ENCODE assay signal across 29 cellular contexts in genomic region chr20:33781133-33781532, GRCh38. TPM values are rescaled to one million over a fixed set of nuclear protein-coding genes. Genes with fewer than 3 reads are reported as not detected.
DNase-seq lines count a peak whose midpoint lies in the region; ATAC-seq, FAIRE-seq and TF ChIP-seq lines count a peak whose summit lies in the region.
"Had no signal": no experiment of that assay in that cellular context is flagged by ENCODE, and none has a peak within 500 bp of the region (broad histone marks: within the 10 kb centered on the region; RNA-seq: fewer than 3 reads in every experiment).

No MANE protein-coding gene starts in this region.

- no peak for FAIRE-seq in HepG2 (lab: Jason Lieb, UNC)
- FAIRE-seq: endometrium, GM18507, RCC 7860 had no signal

- 96% methylated on average over 4 of the region's 4 CpGs for WGBS in HepG2 (ENCODE audit: low lambda C conversion rate)
- WGBS in right lobe of liver (ENCODE audit: insufficient coverage, low coverage, low lambda C conversion rate, missing lambda C conversion rate) = 100% methylated on average over 3 of the region's 4 CpGs

- TF ChIP-seq POLR2A in HepG2 (IDR thresholded peaks at IDR 0.05; ENCODE audit: insufficient read depth in 1 of 2, low read depth in 2 of 2, low read length in 2 of 2) (no peak), right lobe of liver (IDR thresholded peaks at IDR 0.05) (no peak)

- H3K9me3 ChIP-seq in HepG2 (ENCODE audit: low read length) (no peaks in the 10 kb centered on the region), right lobe of liver (no peaks in the 10 kb centered on the region), SU-DHL-6 (ENCODE audit: insufficient read depth, low read length) (no peaks in the 10 kb centered on the region), left lung (no peaks in the 10 kb centered on the region)
- H3K9me3 ChIP-seq: heart right ventricle, stomach, uterus had no signal

- H2AFZ ChIP-seq in HepG2 (ENCODE audit: low read length) (no peak overlapping the region), SU-DHL-6 (ENCODE audit: low read depth, low read length, severe bottlenecking) (no peak overlapping the region)

- no TSS peak for BruUV-seq in HepG2 (replicated peaks; lab: Mats Ljungman, UMichigan)

- H3K27ac ChIP-seq in HepG2 (ENCODE audit: extremely low read length, insufficient read depth, low read length) (no peak overlapping the region), right lobe of liver (no peak overlapping the region), SU-DHL-6 (ENCODE audit: low read depth, low read length) (peak overlapping the region; percentile 99), left lung (no peak overlapping the region)
- H3K27ac ChIP-seq: heart right ventricle, skin epidermis, stomach, uterus had no signal

- in situ Hi-C loops in HepG2 (cut with HindIII; ENCODE audit: extremely low pct_ligation_motif_present, low pct_unique_long_range_greater_than_20kb) = no loop called here

- TF ChIP-seq EP300 in HepG2 (IDR thresholded peaks at IDR 0.05; ENCODE audit: low read depth in 2 of 2, low read length in 2 of 2) = no peak
- no peak for TF ChIP-seq EP300 in HepG2 (CRISPR knock-in tag; IDR thresholded peaks at IDR 0.05; ENCODE audit: borderline replicate concordance)

- H3K9me2 ChIP-seq in SU-DHL-6 (replicated peaks; ENCODE audit: insufficient read depth, low read length) = no peaks in the 10 kb centered on the region

- POLR2A ChIA-PET in HepG2 (lab: Yijun Ruan, JAX) = no interaction called here

- peaks cover 71% of the 10 kb centered on the region for H3F3A ChIP-seq in SU-DHL-6 (ENCODE audit: insufficient read depth)

- H3K9ac ChIP-seq in HepG2 (ENCODE audit: insufficient read depth, low read depth, low read length) (no peak overlapping the region), SU-DHL-6 (ENCODE audit: low read length) (peak overlapping the region; percentile 36)

- intact Hi-C loops in HepG2 (cut with micrococcal nuclease; ENCODE audit: unreplicated experiment) = no loop called here
- intact Hi-C loops in right lobe of liver (cut with DNase I) = no loop called here
- intact Hi-C loops in left lung (cut with DNase I) = no loop called here

- H3K4me1 ChIP-seq in HepG2 (ENCODE audit: insufficient read depth, low read length) = peaks cover 17% of the 10 kb centered on the region
- no peaks in the 10 kb centered on the region for H3K4me1 ChIP-seq in right lobe of liver
- H3K4me1 ChIP-seq in left lung = peaks cover 0 to 14% of the 10 kb centered on the region in 2 donors
- H3K4me1 ChIP-seq: uterus had no signal

- H3K79me2 ChIP-seq in HepG2 (ENCODE audit: insufficient read depth, low read length) = no peaks in the 10 kb centered on the region
- H3K79me2 ChIP-seq in SU-DHL-6 (ENCODE audit: insufficient read depth, low read length) = no peaks in the 10 kb centered on the region

- H3K4me2 ChIP-seq in HepG2 (ENCODE audit: low read depth, low read length) (no peak overlapping the region), SU-DHL-6 (ENCODE audit: low read depth, low read length, poor library complexity, severe bottlenecking) (peak overlapping the region; percentile 18)

- no peak for ATAC-seq in HepG2
- ATAC-seq in right lobe of liver = no peak
- ATAC-seq in left lung = peak; percentile 33
- ATAC-seq in HG02970 (IDR thresholded peaks at IDR 0.05; ENCODE audit: low FRiP score, unreplicated experiment) = no peak
- ATAC-seq in GM21528 (IDR thresholded peaks at IDR 0.05; ENCODE audit: low FRiP score, unreplicated experiment) = no peak
- ATAC-seq in HG02938 (IDR thresholded peaks at IDR 0.05; ENCODE audit: unreplicated experiment) = no peak
- ATAC-seq: activated T-cell treated with anti-CD3 and anti-CD28 coated beads, Interleukin-2, amount 50 U/mL, for 72 hours; CD8-positive, alpha-beta T cell; heart right ventricle had no signal

- H4K20me1 ChIP-seq in HepG2 (ENCODE audit: insufficient read depth, low read length) (no peaks in the 10 kb centered on the region), SU-DHL-6 (ENCODE audit: low read depth, low read length) (no peaks in the 10 kb centered on the region)

- no peak overlapping the region for H3K4me3 ChIP-seq in HepG2 (replicated peaks in 1 of 3; ENCODE audit: insufficient read depth in 1 of 3, low read depth in 2 of 3, low read length in 3 of 3)
- no peak overlapping the region for H3K4me3 ChIP-seq in right lobe of liver
- H3K4me3 ChIP-seq in SU-DHL-6 (ENCODE audit: insufficient read depth, low read length, poor library complexity, severe bottlenecking) = no peak overlapping the region
- H3K4me3 ChIP-seq in left lung = no peak overlapping the region
- H3K4me3 ChIP-seq: heart right ventricle, lung, skin epidermis, stomach, uterus had no signal

- no peaks in the 10 kb centered on the region for H3K27me3 ChIP-seq in HepG2 (ENCODE audit: control insufficient read depth in 1 of 2, insufficient read depth in 2 of 2, low read length in 2 of 2)
- H3K27me3 ChIP-seq in right lobe of liver = no peaks in the 10 kb centered on the region
- H3K27me3 ChIP-seq in SU-DHL-6 (ENCODE audit: low read length) = no peaks in the 10 kb centered on the region
- H3K27me3 ChIP-seq in left lung = no peaks in the 10 kb centered on the region
- H3K27me3 ChIP-seq: heart right ventricle, stomach, uterus had no signal

- CTCF ChIA-PET in HepG2 (lab: Yijun Ruan, JAX; ENCODE audit: low intra/inter-chr PET ratio, low total read pairs) = no interaction called here

- DNase-seq in HepG2 (ENCODE audit: low spot score) (no peak), right lobe of liver (no peak), left lung (no peak), Ammon's horn (ENCODE audit: low spot score) (no peak)
- DNase-seq: activated CD4-positive, alpha-beta T cell treated with anti-CD3 and anti-CD28 coated beads, Interleukin-2, amount 10 ng/mL, durations not matched to agents 7 days and 5 days; activated naive CD4-positive, alpha-beta T cell treated with Interleukin-2 at 50 U/mL for 16 hours; activated T-cell treated with anti-CD3 and anti-CD28 coated beads, Interleukin-2, amount 50 U/mL, for 72 hours; AML-193; caudate nucleus; CD8-positive, alpha-beta T cell; dermis blood vessel endothelial cell; foreskin melanocyte; heart right ventricle; MM.1S; NCI-H2029 treated with DMSO at 0.1 percent for 48 hours; NCI-H526 treated with DMSO at 0.1 percent for 48 hours; retina; stomach; SW 1271; uterus had no signal

- H3K36me3 ChIP-seq in HepG2 (replicated peaks in 1 of 2; ENCODE audit: control insufficient read depth in 1 of 2, insufficient read depth in 2 of 2, low read length in 2 of 2) (no peaks in the 10 kb centered on the region), right lobe of liver (no peaks in the 10 kb centered on the region), SU-DHL-6 (ENCODE audit: low read length) (no peaks in the 10 kb centered on the region), left lung (peaks cover 0 to 12% of the 10 kb centered on the region in 2 donors)
- H3K36me3 ChIP-seq: uterus had no signal

- TF ChIP-seq CTCF in HepG2 (CRISPR knock-in tag; IDR thresholded peaks at IDR 0.05) (peak; percentile 35; the same call in 1 of the 2 replicates), right lobe of liver (IDR thresholded peaks at IDR 0.05) (no peak), SU-DHL-6 (IDR thresholded peaks at IDR 0.05; ENCODE audit: insufficient read depth, low read length, poor library complexity, severe bottlenecking) (no peak), left lung (IDR thresholded peaks at IDR 0.05) (no peak)

- TF ChIP-seq RAD21 in HepG2 (CRISPR knock-in tag; IDR thresholded peaks at IDR 0.05) = no peak

RNA-seq across cellular contexts. Expression of gene CHMP4B, which starts 30.0 kb away (rescaled TPM):
- total RNA-seq in HepG2 (2016; rRNA removed; fragmentation: Illumina TruSeq; extraction: Trizol) = 40.1 and 55.7 TPM in 2 replicates
- 21.5 and 22.5 TPM in 2 replicates for total RNA-seq in HepG2 (2016; cell fraction: cytosol; rRNA removed; fragmentation: Illumina TruSeq; extraction: Trizol; ENCODE audit: low read depth)
- 38.1 and 49.5 TPM in 2 replicates for total RNA-seq in HepG2 (2016; cell fraction: insoluble cytoplasmic fraction; rRNA removed; fragmentation: Illumina TruSeq; extraction: Trizol)
- 48.4 and 51.3 TPM in 2 replicates for total RNA-seq in HepG2 (2016; cell fraction: membrane; rRNA removed; fragmentation: Illumina TruSeq; extraction: Trizol)
- 20.3 and 20.7 TPM in 2 replicates for total RNA-seq in HepG2 (2016; cell fraction: nucleus; rRNA removed; fragmentation: Illumina TruSeq; extraction: Trizol)
- 45.6 and 53.3 TPM in 2 replicates for polyA plus RNA-seq in HepG2 (2011; rRNA removed)
- 41.0 and 57.4 TPM in 2 replicates for polyA plus RNA-seq in HepG2 (2011; cell fraction: cytosol; rRNA removed)
- polyA plus RNA-seq in HepG2 (2011; cell fraction: nucleus; rRNA removed) = 16.8 and 22.7 TPM in 2 replicates
- polyA plus RNA-seq in HepG2 (2012) = 89.7 and 106 TPM in 2 replicates
- polyA plus RNA-seq in HepG2 (2016; cell fraction: cytosol; fragmentation: Illumina TruSeq; extraction: Trizol; ENCODE audit: low read depth) = 70.9 and 93.4 TPM in 2 replicates
- polyA plus RNA-seq in HepG2 (2016; cell fraction: insoluble cytoplasmic fraction; fragmentation: Illumina TruSeq; extraction: Trizol; ENCODE audit: low read depth) = 148 and 160 TPM in 2 replicates
- polyA plus RNA-seq in HepG2 (2016; cell fraction: membrane; fragmentation: Illumina TruSeq; extraction: Trizol; ENCODE audit: low read depth) = 107 and 129 TPM in 2 replicates
- 88.7 and 93.2 TPM in 2 replicates for polyA plus RNA-seq in HepG2 (2016; cell fraction: nucleus; fragmentation: Illumina TruSeq; extraction: Trizol; ENCODE audit: insufficient read depth, low read depth)
- polyA minus RNA-seq in HepG2 (2011; rRNA and poly(A)+ RNA removed; ENCODE audit: low replicate concordance) = 12.1 and 18.5 TPM in 2 replicates
- polyA minus RNA-seq in HepG2 (2011; cell fraction: cytosol; rRNA and poly(A)+ RNA removed) = 23.5 and 28.2 TPM in 2 replicates
- polyA minus RNA-seq in HepG2 (2011; cell fraction: nucleus; rRNA and poly(A)+ RNA removed) = 9.5 and 11.8 TPM in 2 replicates
- 10 to 100 TPM; 21.0 to 40.8 (median 28.3) TPM for total RNA-seq in right lobe of liver
- total RNA-seq in left lung = 10 to 100 TPM; 83.2 to 90.5 TPM

RNA-seq across cellular contexts. Expression of gene ZNF341, which starts 49.3 kb away (rescaled TPM):
- total RNA-seq in HepG2 (2016; rRNA removed; fragmentation: Illumina TruSeq; extraction: Trizol) (0.97 and 1.1 TPM in 2 replicates), right lobe of liver (1 to 10 TPM in 5 of 6 experiments, under 1 TPM in 1; 0.99 to 2.0 (median 1.6) TPM), left lung (1 to 10 TPM; 4.9 to 5.2 TPM)
- total RNA-seq in HepG2 (2016; cell fraction: cytosol; rRNA removed; fragmentation: Illumina TruSeq; extraction: Trizol; ENCODE audit: low read depth) = 0.26 and 0.40 TPM in 2 replicates
- 0.85 and 1.00 TPM in 2 replicates for total RNA-seq in HepG2 (2016; cell fraction: insoluble cytoplasmic fraction; rRNA removed; fragmentation: Illumina TruSeq; extraction: Trizol)
- 0.43 and 0.59 TPM in 2 replicates for total RNA-seq in HepG2 (2016; cell fraction: membrane; rRNA removed; fragmentation: Illumina TruSeq; extraction: Trizol)
- total RNA-seq in HepG2 (2016; cell fraction: nucleus; rRNA removed; fragmentation: Illumina TruSeq; extraction: Trizol) = 1.3 and 1.4 TPM in 2 replicates
- polyA plus RNA-seq in HepG2 (2011; rRNA removed) = 2.2 TPM in 2 replicates
- polyA plus RNA-seq in HepG2 (2011; cell fraction: cytosol; rRNA removed) = 0.87 and 0.94 TPM in 2 replicates
- polyA plus RNA-seq in HepG2 (2011; cell fraction: nucleus; rRNA removed) = 5.0 and 6.3 TPM in 2 replicates
- 0.99 and 1.6 TPM in 2 replicates for polyA plus RNA-seq in HepG2 (2012)
- polyA plus RNA-seq in HepG2 (2016; cell fraction: cytosol; fragmentation: Illumina TruSeq; extraction: Trizol; ENCODE audit: low read depth) = 0.21 and 0.25 TPM in 2 replicates
- 1.0 and 1.3 TPM in 2 replicates for polyA plus RNA-seq in HepG2 (2016; cell fraction: insoluble cytoplasmic fraction; fragmentation: Illumina TruSeq; extraction: Trizol; ENCODE audit: low read depth)
- 0.33 and 0.47 TPM in 2 replicates for polyA plus RNA-seq in HepG2 (2016; cell fraction: membrane; fragmentation: Illumina TruSeq; extraction: Trizol; ENCODE audit: low read depth)
- polyA plus RNA-seq in HepG2 (2016; cell fraction: nucleus; fragmentation: Illumina TruSeq; extraction: Trizol; ENCODE audit: insufficient read depth, low read depth) = 4.5 and 5.6 TPM in 2 replicates
- 3.5 and 6.0 TPM in 2 replicates for polyA minus RNA-seq in HepG2 (2011; rRNA and poly(A)+ RNA removed; ENCODE audit: low replicate concordance)
- polyA minus RNA-seq in HepG2 (2011; cell fraction: cytosol; rRNA and poly(A)+ RNA removed) = 0.88 and 1.3 TPM in 2 replicates
- polyA minus RNA-seq in HepG2 (2011; cell fraction: nucleus; rRNA and poly(A)+ RNA removed) = 2.2 and 2.3 TPM in 2 replicates
